ENCODE assay signal across 24 cellular contexts in the genomic region with DNA sequence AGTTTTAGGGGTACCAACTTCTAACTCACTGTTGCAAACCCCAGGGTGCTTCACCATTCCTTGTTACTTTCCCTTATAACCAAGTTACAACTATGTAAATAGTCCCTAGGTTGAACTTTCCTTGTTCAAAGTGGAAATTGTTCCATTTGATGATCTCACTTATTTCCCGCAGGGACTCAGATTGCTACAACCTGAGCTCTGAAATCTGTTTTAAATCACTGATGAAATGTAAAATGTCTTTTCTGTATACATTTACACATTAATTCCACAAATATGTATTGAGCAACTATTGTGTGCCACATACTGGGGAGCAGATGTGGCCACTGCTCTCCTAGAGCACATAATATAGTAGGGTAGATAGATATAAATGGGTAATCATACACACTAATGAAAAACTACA.
DNase-seq lines count a peak whose midpoint lies in the region; ATAC-seq, FAIRE-seq and TF ChIP-seq lines count a peak whose summit lies in the region.
"Had no signal": no experiment of that assay in that cellular context is flagged by ENCODE, and none has a peak within 500 bp of the region (broad histone marks: within the 10 kb centered on the region; RNA-seq: fewer than 3 reads in every experiment).

No MANE protein-coding gene starts in this region.

- peaks cover 10% of the 10 kb centered on the region for H3K4me1 ChIP-seq in astrocyte (ENCODE audit: insufficient read depth, low read length)
- H3K4me1 ChIP-seq: adrenal gland had no signal

- no peak overlapping the region for H3K9ac ChIP-seq in astrocyte (ENCODE audit: low read length)

- H3K79me2 ChIP-seq in astrocyte (ENCODE audit: insufficient read depth, low read length): no peaks in the 10 kb centered on the region

- H3K27me3 ChIP-seq in astrocyte (ENCODE audit: insufficient read depth, low read length): no peaks in the 10 kb centered on the region
- H3K27me3 ChIP-seq: adrenal gland, neutrophil, stomach had no signal

- H3K9me3 Mint-ChIP-seq in astrocyte (ENCODE audit: unreplicated experiment): no peaks in the 10 kb centered on the region
- H3K9me3 Mint-ChIP-seq: activated B cell treated with CpG ODN at 0.5 μM for 24 hours had no signal

- no peak overlapping the region for H3K4me3 Mint-ChIP-seq in astrocyte (ENCODE audit: unreplicated experiment)
- H3K4me3 Mint-ChIP-seq: activated B cell treated with CpG ODN at 0.5 μM for 24 hours, type B pancreatic cell had no signal

- no peaks in the 10 kb centered on the region for H3K4me1 Mint-ChIP-seq in astrocyte (ENCODE audit: low read depth, unreplicated experiment)
- H3K4me1 Mint-ChIP-seq: activated B cell treated with CpG ODN at 0.5 μM for 24 hours had no signal

- no peaks in the 10 kb centered on the region for H3K36me3 Mint-ChIP-seq in astrocyte (ENCODE audit: low read depth, unreplicated experiment)

- no peaks in the 10 kb centered on the region for H3K36me3 ChIP-seq in astrocyte (ENCODE audit: insufficient read depth, low read length)
- H3K36me3 ChIP-seq: adrenal gland, neutrophil, stomach had no signal

- no peak overlapping the region for H2AFZ ChIP-seq in astrocyte (ENCODE audit: low read depth, low read length)

- no peak overlapping the region for H3K27ac ChIP-seq in astrocyte (ENCODE audit: low read depth, low read length)
- H3K27ac ChIP-seq: adrenal gland, neutrophil, stomach had no signal

- DNase-seq in EL (peak; percentile 43), astrocyte (ENCODE audit: low read depth) (peak; percentile 53), fibroblast of the aortic adventitia (ENCODE audit: low read depth) (peak; percentile 89), smooth muscle cell of the brain vasculature (ENCODE audit: low read depth, low spot score) (peak; percentile 54), activated T-cell treated with anti-CD3 and anti-CD28 coated beads for 4 hours (no peak), anterior cingulate cortex (lab: John Stamatoyannopoulos, UW) (no peak), T1000 (lab: John Stamatoyannopoulos, UW) (no peak)
- DNase-seq: activated B cell treated with CpG ODN at 0.5 μM for 24 hours; activated CD4-positive, alpha-beta T cell treated with anti-CD3 and anti-CD28 coated beads, Interleukin-2, amount 50 U/mL, for 48 hours; activated gamma-delta T cell treated with Interleukin-2 at 50 U/mL for 16 hours; adrenal gland; C1 segment of cervical spinal cord; Calu3; Karpas-422; kidney; NCI-H187; NCI-H345; retina; stomach had no signal

- no peaks in the 10 kb centered on the region for H3K9me3 ChIP-seq in astrocyte (ENCODE audit: insufficient read depth, low read depth, low read length)
- H3K9me3 ChIP-seq: neutrophil, stomach had no signal

- no peak overlapping the region for H3K27ac Mint-ChIP-seq in astrocyte (ENCODE audit: unreplicated experiment)
- H3K27ac Mint-ChIP-seq: activated B cell treated with CpG ODN at 0.5 μM for 24 hours, type B pancreatic cell had no signal

- H3K4me3 ChIP-seq in astrocyte (ENCODE audit: insufficient read depth, low read depth, low read length): no peak overlapping the region
- no peak overlapping the region for H3K4me3 ChIP-seq in fibroblast of the aortic adventitia (ENCODE audit: low read depth, low read length)
- H3K4me3 ChIP-seq: adrenal gland, lung, stomach had no signal

- no peaks in the 10 kb centered on the region for H4K20me1 ChIP-seq in astrocyte (ENCODE audit: insufficient read depth, low read length)

- no peak for TF ChIP-seq CTCF in astrocyte (IDR thresholded peaks at IDR 0.05; ENCODE audit: insufficient read depth, low read depth, low read length)
- TF ChIP-seq CTCF in fibroblast of the aortic adventitia (IDR thresholded peaks at IDR 0.05; ENCODE audit: insufficient read depth, low read length): no peak

- no peak overlapping the region for H3K4me2 ChIP-seq in astrocyte (ENCODE audit: low read length)

- no peaks in the 10 kb centered on the region for H3K27me3 Mint-ChIP-seq in astrocyte (ENCODE audit: low read depth, unreplicated experiment)
- H3K27me3 Mint-ChIP-seq: activated B cell treated with CpG ODN at 0.5 μM for 24 hours, type B pancreatic cell had no signal

- FAIRE-seq in astrocyte (lab: Jason Lieb, UNC): no peak
- FAIRE-seq: kidney had no signal

- ATAC-seq in HG03521 (IDR thresholded peaks at IDR 0.05; ENCODE audit: unreplicated experiment): no peak
- ATAC-seq: HCT116 had no signal

Comparison
In these comparisons a context has a peak if more than half of its experiments do, and no peak if none do; other contexts are left out.
1. DNase-seq: peak in EL (single experiment), astrocyte (single experiment), fibroblast of the aortic adventitia (single experiment) and smooth muscle cell of the brain vasculature (single experiment); none in activated T-cell treated with anti-CD3 and anti-CD28 coated beads for 4 hours (single experiment), anterior cingulate cortex (0 of 58) and T1000 (single experiment).